Comparison of ENCODE assay signal across 8 cellular contexts in the genomic region with DNA sequence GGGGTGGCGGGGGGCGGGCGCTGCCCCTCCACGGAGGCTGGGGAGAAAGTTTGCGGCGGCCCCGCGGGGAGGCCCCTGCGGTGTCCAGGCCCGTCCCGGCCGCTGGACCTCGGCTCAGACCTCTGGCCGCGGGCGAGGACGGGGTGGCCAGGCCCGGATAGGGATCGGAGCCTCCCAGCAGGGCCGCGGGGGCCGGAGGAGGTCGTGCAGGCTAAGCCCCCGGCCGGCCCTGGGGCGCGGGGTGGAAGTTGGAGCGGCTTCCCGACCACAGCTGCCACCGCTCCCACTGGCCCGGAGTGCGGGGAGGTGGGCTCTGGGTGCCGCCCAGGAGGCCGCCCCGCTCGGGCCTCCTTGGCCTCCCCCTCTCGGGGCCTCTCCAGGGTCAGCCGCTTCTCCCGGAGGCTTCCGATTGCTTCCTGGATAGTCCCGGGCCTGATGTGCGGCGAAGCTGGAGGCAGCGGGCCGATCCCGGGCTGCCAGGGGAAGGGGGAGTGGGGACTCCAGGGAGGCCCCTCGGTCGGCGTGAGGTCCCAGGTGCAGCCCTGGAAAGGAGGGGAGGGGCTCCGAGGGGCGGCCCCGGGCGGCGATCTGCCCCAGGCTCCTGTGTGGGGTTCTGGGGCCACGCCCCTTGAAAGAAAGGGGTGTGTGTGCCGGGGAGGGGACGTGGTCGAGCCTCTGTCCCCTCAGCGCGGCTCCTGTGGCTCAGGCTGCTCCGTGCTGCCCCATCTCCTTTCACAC. TPM values are rescaled to one million over a fixed set of nuclear protein-coding genes. Genes with fewer than 3 reads are reported as not detected.
DNase-seq lines count a peak whose midpoint lies in the region; ATAC-seq and TF ChIP-seq lines count a peak whose summit lies in the region.

No MANE protein-coding gene starts in this region.

- no peaks in the 10 kb centered on the region for H3K36me3 ChIP-seq in hepatocyte (replicated peaks; ENCODE audit: insufficient read depth, low read depth)
- peaks cover 0 to 2% (median 0%) of the 10 kb centered on the region in 3 donors for H3K36me3 ChIP-seq in skeletal muscle tissue (ENCODE audit: control insufficient read depth in 3 of 3, insufficient read depth in 3 of 3, low read length in 3 of 3)

- no peaks in the 10 kb centered on the region for H3K36me3 Mint-ChIP-seq in activated naive CD8-positive, alpha-beta T cell treated with anti-CD3 and anti-CD28 coated beads for 36 hours

- no peak overlapping the region for H3K27ac Mint-ChIP-seq in activated naive CD8-positive, alpha-beta T cell treated with anti-CD3 and anti-CD28 coated beads for 36 hours

- H3K79me2 ChIP-seq in hepatocyte = peaks cover 43% of the 10 kb centered on the region

- DNase-seq in NCI-H2196 (lab: John Stamatoyannopoulos, UW; ENCODE audit: unreplicated experiment) (peak; percentile 16), NCI-H2196 treated with DMSO at 0.1 percent for 48 hours (lab: John Stamatoyannopoulos, UW; ENCODE audit: unreplicated experiment) (no peak), NCI-H69 (lab: John Stamatoyannopoulos, UW) (peak; percentile 42), hepatocyte (ENCODE audit: low spot score) (peak; percentile 74), DMS114 treated with DMSO at 0.1 percent for 48 hours (lab: John Stamatoyannopoulos, UW; ENCODE audit: unreplicated experiment) (no peak)
- peak; percentile 46 for DNase-seq in activated naive CD8-positive, alpha-beta T cell treated with anti-CD3 and anti-CD28 coated beads for 36 hours

- H3K4me3 Mint-ChIP-seq in activated naive CD8-positive, alpha-beta T cell treated with anti-CD3 and anti-CD28 coated beads for 36 hours = no peak overlapping the region

- peak overlapping the region; percentile 61 to 82 (median 64) for H3K9ac ChIP-seq in skeletal muscle tissue (ENCODE audit: low read depth in 1 of 3, low read length in 3 of 3)

- H3K9me3 Mint-ChIP-seq in activated naive CD8-positive, alpha-beta T cell treated with anti-CD3 and anti-CD28 coated beads for 36 hours = no peaks in the 10 kb centered on the region

- H3K4me3 ChIP-seq in hepatocyte (peak overlapping the region; percentile 91), skeletal muscle tissue (ENCODE audit: low read length in 3 of 3) (peak overlapping the region; percentile 38 to 65 (median 63))

- peaks cover 4% of the 10 kb centered on the region for H3K27me3 ChIP-seq in hepatocyte
- peaks cover 0 to 3% (median 0%) of the 10 kb centered on the region in 3 donors for H3K27me3 ChIP-seq in skeletal muscle tissue (ENCODE audit: control insufficient read depth in 3 of 3, insufficient read depth in 3 of 3, low read length in 3 of 3)

- peaks cover 19% of the 10 kb centered on the region for H3K4me1 ChIP-seq in hepatocyte (ENCODE audit: insufficient read depth)
- peaks cover 29 to 33% (median 30%) of the 10 kb centered on the region in 3 donors for H3K4me1 ChIP-seq in skeletal muscle tissue (ENCODE audit: control insufficient read depth in 3 of 3, insufficient read depth in 3 of 3, low read length in 3 of 3)

- H3K27ac ChIP-seq in hepatocyte (peak overlapping the region; percentile 27), skeletal muscle tissue (ENCODE audit: low read depth, low read length) (no peak overlapping the region)

- peaks cover 19% of the 10 kb centered on the region for H3K4me1 Mint-ChIP-seq in activated naive CD8-positive, alpha-beta T cell treated with anti-CD3 and anti-CD28 coated beads for 36 hours

- H4K20me1 ChIP-seq in hepatocyte (ENCODE audit: insufficient read depth, poor library complexity, severe bottlenecking) = peaks cover 45% of the 10 kb centered on the region

- H2AFZ ChIP-seq in hepatocyte = peak overlapping the region; percentile 78

- TF ChIP-seq CTCF in hepatocyte (IDR thresholded peaks at IDR 0.05; ENCODE audit: poor library complexity) = no peak

- peak overlapping the region; percentile 89 for H3K4me2 ChIP-seq in hepatocyte

- WGBS in hepatocyte (ENCODE audit: low lambda C conversion rate, missing lambda C conversion rate) = 1% methylated on average over 27 of the region's 61 CpGs

- peaks cover 3% of the 10 kb centered on the region for H3K27me3 Mint-ChIP-seq in activated naive CD8-positive, alpha-beta T cell treated with anti-CD3 and anti-CD28 coated beads for 36 hours

- no peaks in the 10 kb centered on the region for H3K9me2 ChIP-seq in hepatocyte (replicated peaks; ENCODE audit: insufficient read depth)

- no peak for ATAC-seq in GM18861 (IDR thresholded peaks at IDR 0.05; ENCODE audit: unreplicated experiment)

- no peaks in the 10 kb centered on the region for H3K9me3 ChIP-seq in hepatocyte (ENCODE audit: low read depth)
- no peaks in the 10 kb centered on the region for H3K9me3 ChIP-seq in skeletal muscle tissue (ENCODE audit: control insufficient read depth in 3 of 3, low read length in 3 of 3)

RNA-seq across cellular contexts. Expression of a gene that starts 0.9 kb away (rescaled TPM):
- total RNA-seq in activated naive CD8-positive, alpha-beta T cell treated with anti-CD3 and anti-CD28 coated beads for 36 hours = 1 to 10 TPM; 6.6 to 7.5 TPM
- 30.1 and 35.1 TPM in 2 replicates for total RNA-seq in hepatocyte
- polyA plus RNA-seq in hepatocyte = 19.7 and 21.3 TPM in 2 replicates
- 17.7 TPM for total RNA-seq in skeletal muscle tissue

Comparison
In these comparisons a context has a peak if more than half of its experiments do, and no peak if none do; other contexts are left out.
1. DNase-seq: peak in NCI-H2196 (single experiment), NCI-H69 (single experiment), activated naive CD8-positive, alpha-beta T cell treated with anti-CD3 and anti-CD28 coated beads for 36 hours (single experiment) and hepatocyte (single experiment); none in NCI-H2196 treated with DMSO at 0.1 percent for 48 hours (single experiment) and DMS114 treated with DMSO at 0.1 percent for 48 hours (single experiment).